ENCODE assay signal across 17 cellular contexts in genomic region chr18:59787998-59788875, GRCh38.
DNase-seq lines count a peak whose midpoint lies in the region; ATAC-seq and TF ChIP-seq lines count a peak whose summit lies in the region.
"Had no signal": no experiment of that assay in that cellular context is flagged by ENCODE, and none has a peak within 500 bp of the region (broad histone marks: within the 10 kb centered on the region; RNA-seq: fewer than 3 reads in every experiment).

No MANE protein-coding gene starts in this region.

- H3K4me3 Mint-ChIP-seq in activated T-helper 17 cell treated with anti-CD3 and anti-CD28 coated beads, Interleukin-2, amount 50 U/mL, for 72 hours: no peak overlapping the region
- H3K4me3 Mint-ChIP-seq: activated CD8-positive, alpha-beta T cell treated with anti-CD3 and anti-CD28 coated beads for 36 hours; CD14-positive monocyte had no signal

- H3K27ac Mint-ChIP-seq in activated T-helper 17 cell treated with anti-CD3 and anti-CD28 coated beads, Interleukin-2, amount 50 U/mL, for 72 hours: no peak overlapping the region
- H3K27ac Mint-ChIP-seq: activated CD8-positive, alpha-beta T cell treated with anti-CD3 and anti-CD28 coated beads for 36 hours had no signal

- peak overlapping the region; percentile 38 for H3K4me3 ChIP-seq in AG04449 (ENCODE audit: low read depth, low read length)
- H3K4me3 ChIP-seq in HEK293 (ENCODE audit: low read depth, low read length): no peak overlapping the region
- peak overlapping the region; percentile 53 for H3K4me3 ChIP-seq in adipocyte (ENCODE audit: low read length)
- H3K4me3 ChIP-seq: heart right ventricle, SK-N-MC, thoracic aorta had no signal

- ATAC-seq in activated T-helper 17 cell treated with anti-CD3 and anti-CD28 coated beads, Interleukin-2, amount 50 U/mL, for 72 hours (replicated peaks): no peak
- ATAC-seq in HG03378 (IDR thresholded peaks at IDR 0.05; ENCODE audit: unreplicated experiment) (no peak), HG02623 (IDR thresholded peaks at IDR 0.05; ENCODE audit: unreplicated experiment) (no peak)
- ATAC-seq: activated CD8-positive, alpha-beta T cell treated with anti-CD3 and anti-CD28 coated beads for 36 hours had no signal

- H3K36me3 ChIP-seq in HEK293 (ENCODE audit: control insufficient read depth in 2 of 2, insufficient read depth in 1 of 2, low read length in 2 of 2) (no peaks in the 10 kb centered on the region), adipocyte (ENCODE audit: control insufficient read depth, insufficient read depth, low read length, severe bottlenecking) (no peaks in the 10 kb centered on the region)
- H3K36me3 ChIP-seq: heart right ventricle, thoracic aorta had no signal

- H3K9me3 ChIP-seq in HEK293 (ENCODE audit: control insufficient read depth, insufficient read depth, low read depth, low read length) (no peaks in the 10 kb centered on the region), adipocyte (ENCODE audit: control insufficient read depth, low read length) (no peaks in the 10 kb centered on the region)
- H3K9me3 ChIP-seq: heart right ventricle, thoracic aorta had no signal

- no peak for DNase-seq in AG04449 (ENCODE audit: low read depth, low spot score)
- DNase-seq in adipocyte (ENCODE audit: low read depth): peak; percentile 79
- peak; percentile 64 for DNase-seq in islet precursor cell
- no peak for DNase-seq in NCI-H2227 (lab: John Stamatoyannopoulos, UW; ENCODE audit: unreplicated experiment)
- DNase-seq: activated CD8-positive, alpha-beta T cell treated with anti-CD3 and anti-CD28 coated beads for 36 hours; aorta; heart right ventricle; naive B cell; NCI-H2029 treated with DMSO at 0.1 percent for 48 hours; stimulated activated CD4-positive, alpha-beta T cell treated with anti-CD3 and anti-CD28 coated beads, Interleukin-1b, Interleukin-23, amount 100 ng/mL, for 48 hours had no signal

- H3K27ac ChIP-seq in HEK293 (ENCODE audit: extremely low read depth, low read depth, low read length): no peak overlapping the region; the same call in 1 of the 2 replicates
- H3K27ac ChIP-seq: heart right ventricle, SK-N-MC, thoracic aorta had no signal

- H3K4me1 Mint-ChIP-seq in activated T-helper 17 cell treated with anti-CD3 and anti-CD28 coated beads, Interleukin-2, amount 50 U/mL, for 72 hours: no peaks in the 10 kb centered on the region
- H3K4me1 Mint-ChIP-seq: CD14-positive monocyte had no signal

- no peaks in the 10 kb centered on the region for H3K27me3 ChIP-seq in adipocyte (replicated peaks; ENCODE audit: control insufficient read depth, insufficient read depth, low read length)

- peaks cover 7% of the 10 kb centered on the region for H3K27me3 Mint-ChIP-seq in activated T-helper 17 cell treated with anti-CD3 and anti-CD28 coated beads, Interleukin-2, amount 50 U/mL, for 72 hours

- H3K36me3 Mint-ChIP-seq in activated T-helper 17 cell treated with anti-CD3 and anti-CD28 coated beads, Interleukin-2, amount 50 U/mL, for 72 hours (ENCODE audit: low read depth): no peaks in the 10 kb centered on the region
- H3K36me3 Mint-ChIP-seq: CD14-positive monocyte, naive B cell had no signal

- H3K9me3 Mint-ChIP-seq in activated T-helper 17 cell treated with anti-CD3 and anti-CD28 coated beads, Interleukin-2, amount 50 U/mL, for 72 hours: no peaks in the 10 kb centered on the region
- H3K9me3 Mint-ChIP-seq: activated CD8-positive, alpha-beta T cell treated with anti-CD3 and anti-CD28 coated beads for 36 hours; CD14-positive monocyte; naive B cell had no signal

- POLR2A ChIA-PET in AG04449 (lab: Yijun Ruan, JAX): interaction anchor here (0.8 to 1.0 kb wide), 2 partner anchors 25 to 34 kb away, joined by 3 to 4 read pairs; no protein-coding TSS in a partner anchor
- POLR2A ChIA-PET in HEK293 (lab: Yijun Ruan, JAX): interaction anchor here (0.7 to 1.7 kb wide), 3 partner anchors 35 to 329 kb away, joined by 3 to 4 read pairs (median 3); partner anchors contain the start of gene CCBE1

- peak overlapping the region; percentile 51 for H3K9ac ChIP-seq in adipocyte (ENCODE audit: low read length)

- TF ChIP-seq CTCF in AG04449 (IDR thresholded peaks at IDR 0.05; ENCODE audit: insufficient read depth, low read length, missing control alignments) (no peak), HEK293 (tag by site-specific recombination; IDR thresholded peaks at IDR 0.05) (no peak)

- H3K4me1 ChIP-seq in HEK293 (ENCODE audit: control insufficient read depth, insufficient read depth, low read length) (peaks cover 4% of the 10 kb centered on the region; the same call in 1 of the 2 replicates), adipocyte (ENCODE audit: control insufficient read depth, insufficient read depth, low read length) (peaks cover 14% of the 10 kb centered on the region)
- H3K4me1 ChIP-seq: heart right ventricle had no signal

- CTCF ChIA-PET in AG04449 (lab: Yijun Ruan, JAX): interaction anchor here (0.9 to 3.0 kb wide), 6 partner anchors 9 to 157 kb away, joined by 3 to 22 read pairs (median 4); partner anchors contain the start of gene CCBE1
- CTCF ChIA-PET in HEK293 (lab: Yijun Ruan, JAX): interaction anchor here (0.5 to 3.0 kb wide), 5 partner anchors 35 to 749 kb away, joined by 3 to 24 read pairs (median 3); no protein-coding TSS in a partner anchor

TF ChIP-seq in HEK293, 187 proteins besides CTCF, POLR2A, EP300 and RAD21 (continues in another document):
- TF ChIP-seq ZNF114 (tag by site-specific recombination; IDR thresholded peaks at IDR 0.05) (no peak), ZFHX2 (tag by site-specific recombination; conservative IDR thresholded peaks at IDR 0.05) (peak; percentile 53), ZNF2 (tag by site-specific recombination; IDR thresholded peaks at IDR 0.05) (no peak), OVOL3 (tag by site-specific recombination; IDR thresholded peaks at IDR 0.05) (no peak), ZNF692 (tag by site-specific recombination; IDR thresholded peaks at IDR 0.05) (peak; percentile 30; the same call in 1 of the 2 replicates), ZNF768 (tag by site-specific recombination; IDR thresholded peaks at IDR 0.05) (no peak), IKZF3 (tag by site-specific recombination; IDR thresholded peaks at IDR 0.05) (peak; percentile 33; the same call in 1 of the 2 replicates), ZNF837 (tag by site-specific recombination; IDR thresholded peaks at IDR 0.05) (no peak), ZNF600 (tag by site-specific recombination; IDR thresholded peaks at IDR 0.05) (peak; percentile 57; the same call in 1 of the 2 replicates), KLF7 (tag by site-specific recombination; IDR thresholded peaks at IDR 0.05; ENCODE audit: borderline replicate concordance) (no peak), YY1 (tag by site-specific recombination; IDR thresholded peaks at IDR 0.05) (no peak), ZEB2 (tag by site-specific recombination; IDR thresholded peaks at IDR 0.05) (0 out of 2 replicates have a peak, but pooled peaks have one; percentile 54), ZBTB20 (tag by site-specific recombination; IDR thresholded peaks at IDR 0.05) (peak; percentile 61), TRIM28 (IDR thresholded peaks at IDR 0.05; ENCODE audit: borderline replicate concordance, low read length) (no peak), ZNF747 (tag by site-specific recombination; IDR thresholded peaks at IDR 0.05) (no peak), KLF8 (tag by site-specific recombination; IDR thresholded peaks at IDR 0.05) (no peak), ZNF670 (tag by site-specific recombination; IDR thresholded peaks at IDR 0.05; ENCODE audit: low read depth) (no peak), ZNF623 (tag by site-specific recombination; IDR thresholded peaks at IDR 0.05) (no peak), GLIS1 (tag by site-specific recombination; IDR thresholded peaks at IDR 0.05) (peak; percentile 61), ZNF341 (tag by site-specific recombination; IDR thresholded peaks at IDR 0.05; ENCODE audit: low read depth) (no peak), ZNF549 (tag by site-specific recombination; IDR thresholded peaks at IDR 0.05) (no peak), EGR2 (tag by site-specific recombination; IDR thresholded peaks at IDR 0.05; ENCODE audit: low read depth) (no peak), ZNF48 (tag by site-specific recombination; IDR thresholded peaks at IDR 0.05) (no peak), ZNF473 (tag by site-specific recombination; IDR thresholded peaks at IDR 0.05) (no peak), ZNF707 (tag by site-specific recombination; IDR thresholded peaks at IDR 0.05) (no peak), RBAK (tag by site-specific recombination; IDR thresholded peaks at IDR 0.05) (no peak), ZNF169 (tag by site-specific recombination; IDR thresholded peaks at IDR 0.05) (no peak), ZNF544 (tag by site-specific recombination; IDR thresholded peaks at IDR 0.05) (no peak), ZNF513 (tag by site-specific recombination; IDR thresholded peaks at IDR 0.05) (no peak), MYNN (tag by site-specific recombination; IDR thresholded peaks at IDR 0.05; ENCODE audit: borderline replicate concordance) (no peak), ZNF677 (tag by site-specific recombination; IDR thresholded peaks at IDR 0.05) (no peak)

Comparison
In these comparisons a context has a peak if more than half of its experiments do, and no peak if none do; other contexts are left out.
1. DNase-seq: peak in adipocyte (single experiment) and islet precursor cell (single experiment); none in AG04449 (single experiment) and NCI-H2227 (single experiment).